Comparison of ENCODE assay signal across 16 cellular contexts in the genomic region with DNA sequence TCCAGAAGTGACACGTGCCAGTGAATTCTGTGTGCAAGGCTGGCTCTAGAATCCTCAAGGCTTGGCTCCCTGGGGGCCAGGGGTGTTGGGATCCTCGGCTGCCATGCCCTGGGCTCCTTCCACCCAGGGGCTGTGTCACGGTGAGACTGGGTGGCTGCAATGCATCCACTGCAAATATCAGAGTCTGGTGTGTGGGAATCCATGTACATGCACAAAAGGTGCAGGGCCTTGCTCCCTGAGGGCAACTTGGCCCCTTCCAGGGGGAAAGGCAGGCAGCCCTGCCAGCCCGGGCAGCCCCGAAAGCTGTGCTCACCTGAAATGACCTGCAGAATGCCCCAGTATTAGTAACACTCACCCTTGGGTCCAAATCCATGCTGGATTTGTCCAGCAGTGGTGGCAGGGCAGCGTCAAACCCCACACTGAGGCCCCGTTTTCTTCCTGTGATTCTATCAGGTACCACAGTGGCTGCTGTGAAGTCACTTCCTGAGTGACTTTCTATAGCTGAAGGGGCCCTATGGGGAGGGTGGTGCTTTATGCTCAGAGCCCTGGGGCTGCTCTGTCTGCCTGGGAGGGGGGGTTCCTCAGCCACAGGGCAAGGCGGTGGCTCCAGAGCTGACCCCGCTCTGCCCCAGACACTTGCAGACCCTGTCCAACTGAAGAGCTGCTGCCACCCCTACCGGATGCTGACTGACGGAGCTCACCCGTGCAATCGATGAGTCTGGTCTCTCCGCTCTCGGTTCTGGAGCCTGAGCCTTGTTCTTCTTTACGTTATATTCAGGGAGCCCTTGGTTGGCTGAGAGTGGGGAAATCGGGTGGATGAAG.
DNase-seq lines count a peak whose midpoint lies in the region; ATAC-seq and TF ChIP-seq lines count a peak whose summit lies in the region.
"Had no signal": no experiment of that assay in that cellular context is flagged by ENCODE, and none has a peak within 500 bp of the region (broad histone marks: within the 10 kb centered on the region; RNA-seq: fewer than 3 reads in every experiment).

No MANE protein-coding gene starts in this region.

- WGBS in esophagus muscularis mucosa: 90% methylated on average over 8 of the region's 17 CpGs
- 76 to 79% methylated on average over 17 of the region's 17 CpGs for WGBS in aorta, 2 donors

- no peak for TF ChIP-seq EP300 in esophagus muscularis mucosa (IDR thresholded peaks at IDR 0.05)

- H3K36me3 Mint-ChIP-seq in activated CD4-positive, alpha-beta memory T cell treated with anti-CD3 and anti-CD28 coated beads, Interleukin-2, amount 10 ng/mL, durations not matched to agents 7 days and 5 days (ENCODE audit: low read depth): no peaks in the 10 kb centered on the region
- no peaks in the 10 kb centered on the region for H3K36me3 Mint-ChIP-seq in activated CD4-positive, alpha-beta memory T cell treated with anti-CD3 and anti-CD28 coated beads for 36 hours
- no peaks in the 10 kb centered on the region for H3K36me3 Mint-ChIP-seq in osteocyte (ENCODE audit: unreplicated experiment)
- H3K36me3 Mint-ChIP-seq: CD14-positive monocyte; CD8-positive, alpha-beta T cell had no signal

- H3K36me3 ChIP-seq in esophagus muscularis mucosa (no peaks in the 10 kb centered on the region), aorta (ENCODE audit: control insufficient read depth in 1 of 2, insufficient read depth in 2 of 2, low read length in 1 of 2) (no peaks in the 10 kb centered on the region)

- H3K27ac ChIP-seq in esophagus muscularis mucosa (replicated peaks in 1 of 4): no peak overlapping the region
- no peak overlapping the region for H3K27ac ChIP-seq in aorta (ENCODE audit: low read depth in 1 of 2, low read length in 2 of 2)
- H3K27ac ChIP-seq: 22Rv1, HL-60 had no signal

- DNase-seq in activated CD4-positive, alpha-beta memory T cell treated with anti-CD3 and anti-CD28 coated beads, Interleukin-2, amount 10 ng/mL, durations not matched to agents 7 days and 5 days: peak; percentile 9
- no peak for DNase-seq in activated CD4-positive, alpha-beta memory T cell treated with anti-CD3 and anti-CD28 coated beads for 36 hours
- DNase-seq in esophagus muscularis mucosa (ENCODE audit: extremely low spot score) (peak; percentile 78), osteocyte (ENCODE audit: extremely low spot score, unreplicated experiment) (peak; percentile 77), aorta (no peak), GDM1 (lab: John Stamatoyannopoulos, UW) (no peak), NCI-H226 (no peak)
- DNase-seq: COR-L47, DMS153, DMS79 treated with DMSO at 0.1 percent for 48 hours, EL had no signal

- no peak overlapping the region for H3K27ac Mint-ChIP-seq in activated CD4-positive, alpha-beta memory T cell treated with anti-CD3 and anti-CD28 coated beads, Interleukin-2, amount 10 ng/mL, durations not matched to agents 7 days and 5 days
- no peak overlapping the region for H3K27ac Mint-ChIP-seq in activated CD4-positive, alpha-beta memory T cell treated with anti-CD3 and anti-CD28 coated beads for 36 hours
- no peak overlapping the region for H3K27ac Mint-ChIP-seq in osteocyte (ENCODE audit: unreplicated experiment)
- H3K27ac Mint-ChIP-seq: CD14-positive monocyte; CD8-positive, alpha-beta T cell had no signal

- POLR2A ChIA-PET in activated CD4-positive, alpha-beta memory T cell treated with anti-CD3 and anti-CD28 coated beads, Interleukin-2, amount 10 ng/mL, durations not matched to agents 7 days and 5 days (lab: Charles Lee): no interaction called here
- POLR2A ChIA-PET in activated CD4-positive, alpha-beta memory T cell treated with anti-CD3 and anti-CD28 coated beads for 36 hours (lab: Charles Lee): no interaction called here

- H3K9me3 Mint-ChIP-seq in activated CD4-positive, alpha-beta memory T cell treated with anti-CD3 and anti-CD28 coated beads, Interleukin-2, amount 10 ng/mL, durations not matched to agents 7 days and 5 days: no peaks in the 10 kb centered on the region
- H3K9me3 Mint-ChIP-seq in activated CD4-positive, alpha-beta memory T cell treated with anti-CD3 and anti-CD28 coated beads for 36 hours: no peaks in the 10 kb centered on the region
- peaks cover 52% of the 10 kb centered on the region for H3K9me3 Mint-ChIP-seq in osteocyte (ENCODE audit: unreplicated experiment)
- H3K9me3 Mint-ChIP-seq: CD8-positive, alpha-beta T cell had no signal

- H3K27me3 ChIP-seq in esophagus muscularis mucosa: peaks cover 0 to 42% (median 0%) of the 10 kb centered on the region in 4 donors
- H3K27me3 ChIP-seq in aorta (ENCODE audit: control insufficient read depth in 1 of 2, insufficient read depth in 2 of 2, low read length in 1 of 2): no peaks in the 10 kb centered on the region

- H3K4me3 ChIP-seq in esophagus muscularis mucosa (no peak overlapping the region), aorta (ENCODE audit: low read length in 2 of 2) (no peak overlapping the region)

- ATAC-seq in aorta (ENCODE audit: low FRiP score): peak; percentile 8
- no peak for ATAC-seq in GM21381 (IDR thresholded peaks at IDR 0.05; ENCODE audit: unreplicated experiment)
- ATAC-seq: CD8-positive, alpha-beta T cell had no signal

- no peaks in the 10 kb centered on the region for H3K27me3 Mint-ChIP-seq in activated CD4-positive, alpha-beta memory T cell treated with anti-CD3 and anti-CD28 coated beads, Interleukin-2, amount 10 ng/mL, durations not matched to agents 7 days and 5 days
- H3K27me3 Mint-ChIP-seq in activated CD4-positive, alpha-beta memory T cell treated with anti-CD3 and anti-CD28 coated beads for 36 hours: peaks cover 4% of the 10 kb centered on the region
- no peaks in the 10 kb centered on the region for H3K27me3 Mint-ChIP-seq in osteocyte (ENCODE audit: unreplicated experiment)

- intact Hi-C loops in activated CD4-positive, alpha-beta memory T cell treated with anti-CD3 and anti-CD28 coated beads for 36 hours (cut with micrococcal nuclease): no loop called here
- intact Hi-C loops in esophagus muscularis mucosa (cut with DNase I): no loop called here
- intact Hi-C loops in aorta (cut with DNase I): no loop called here

- no peak for TF ChIP-seq POLR2A in esophagus muscularis mucosa (IDR thresholded peaks at IDR 0.05; ENCODE audit: low read depth)

- CTCF ChIA-PET in activated CD4-positive, alpha-beta memory T cell treated with anti-CD3 and anti-CD28 coated beads, Interleukin-2, amount 10 ng/mL, durations not matched to agents 7 days and 5 days (lab: Charles Lee): no interaction called here
- CTCF ChIA-PET in activated CD4-positive, alpha-beta memory T cell treated with anti-CD3 and anti-CD28 coated beads for 36 hours (lab: Charles Lee): no interaction called here

- H3K4me3 Mint-ChIP-seq in activated CD4-positive, alpha-beta memory T cell treated with anti-CD3 and anti-CD28 coated beads, Interleukin-2, amount 10 ng/mL, durations not matched to agents 7 days and 5 days: no peak overlapping the region
- no peak overlapping the region for H3K4me3 Mint-ChIP-seq in activated CD4-positive, alpha-beta memory T cell treated with anti-CD3 and anti-CD28 coated beads for 36 hours
- H3K4me3 Mint-ChIP-seq in osteocyte (ENCODE audit: unreplicated experiment): no peak overlapping the region
- H3K4me3 Mint-ChIP-seq: CD14-positive monocyte; CD8-positive, alpha-beta T cell had no signal

- no peaks in the 10 kb centered on the region for H3K9me3 ChIP-seq in esophagus muscularis mucosa
- no peaks in the 10 kb centered on the region for H3K9me3 ChIP-seq in aorta (ENCODE audit: control insufficient read depth, low read length)

- H3K4me1 ChIP-seq in esophagus muscularis mucosa: no peaks in the 10 kb centered on the region
- no peaks in the 10 kb centered on the region for H3K4me1 ChIP-seq in aorta (ENCODE audit: control insufficient read depth in 1 of 2, insufficient read depth in 2 of 2, low read length in 2 of 2)

- no peaks in the 10 kb centered on the region for H3K4me1 Mint-ChIP-seq in activated CD4-positive, alpha-beta memory T cell treated with anti-CD3 and anti-CD28 coated beads, Interleukin-2, amount 10 ng/mL, durations not matched to agents 7 days and 5 days
- H3K4me1 Mint-ChIP-seq in activated CD4-positive, alpha-beta memory T cell treated with anti-CD3 and anti-CD28 coated beads for 36 hours (ENCODE audit: low read depth): no peaks in the 10 kb centered on the region
- no peaks in the 10 kb centered on the region for H3K4me1 Mint-ChIP-seq in osteocyte (ENCODE audit: unreplicated experiment)
- H3K4me1 Mint-ChIP-seq: CD14-positive monocyte had no signal

- TF ChIP-seq CTCF in esophagus muscularis mucosa (IDR thresholded peaks at IDR 0.05) (no peak), osteocyte (IDR thresholded peaks at IDR 0.05) (no peak)

Comparison
In these comparisons a context has a peak if more than half of its experiments do, and no peak if none do; other contexts are left out.
1. DNase-seq: peak in activated CD4-positive, alpha-beta memory T cell treated with anti-CD3 and anti-CD28 coated beads, Interleukin-2, amount 10 ng/mL, durations not matched to agents 7 days and 5 days (single experiment), esophagus muscularis mucosa (single experiment) and osteocyte (single experiment); none in activated CD4-positive, alpha-beta memory T cell treated with anti-CD3 and anti-CD28 coated beads for 36 hours (single experiment), aorta (0 of 2), GDM1 (single experiment) and NCI-H226 (single experiment).